In the genomic region with DNA sequence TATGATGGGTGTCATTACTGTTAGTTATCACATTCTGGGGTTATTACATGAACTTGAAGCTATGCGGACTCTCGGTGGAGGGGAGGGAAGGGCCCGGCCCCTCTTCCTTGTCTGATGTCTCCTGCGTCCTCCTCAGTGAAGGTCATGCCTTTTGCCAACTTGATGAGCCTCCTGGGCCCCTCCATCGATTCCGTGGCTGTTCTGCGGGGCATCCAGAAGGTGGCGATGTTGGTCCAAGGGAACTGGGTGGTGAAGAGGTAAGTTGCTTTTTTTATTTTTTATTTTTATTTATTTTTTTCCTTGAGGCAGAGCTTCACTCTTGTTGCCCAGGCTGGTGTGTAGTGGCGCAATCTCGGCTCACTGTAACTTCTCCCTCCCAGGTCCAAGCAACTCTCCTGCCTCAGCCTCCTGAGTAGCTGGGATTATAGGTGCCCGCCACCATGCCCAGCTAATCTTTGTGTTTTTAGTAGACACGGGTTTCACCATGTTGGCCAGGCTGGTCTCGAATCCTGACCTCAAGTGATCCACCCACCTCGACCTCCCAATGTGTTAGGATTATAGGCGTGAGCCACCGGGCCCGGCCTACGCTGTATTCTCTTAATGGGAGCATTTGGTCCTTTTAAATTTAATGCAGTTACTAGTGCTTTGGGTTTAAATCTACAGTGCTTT, we compare ENCODE assay signal across 8 cellular contexts. TPM values are rescaled to one million over a fixed set of nuclear protein-coding genes. Genes with fewer than 3 reads are reported as not detected.
A peak's percentile ranks its signal among the peaks of the same experiment; 100 is the strongest.
DNase-seq lines count a peak whose midpoint lies in the region; ATAC-seq and TF ChIP-seq lines count a peak whose summit lies in the region.

No MANE protein-coding gene starts in this region.

- H3K36me3 ChIP-seq in brain microvascular endothelial cell (replicated peaks) (peaks cover 37% of the 10 kb centered on the region), mucosa of descending colon (ENCODE audit: low read depth) (peaks cover 23% of the 10 kb centered on the region)

- peak; percentile 25 to 33 for DNase-seq in AML-193 (lab: John Stamatoyannopoulos, UW)
- DNase-seq in HEK293T (ENCODE audit: extremely low spot score), result peak; percentile 62
- peak; percentile 46 for DNase-seq in T1000 (lab: John Stamatoyannopoulos, UW)
- DNase-seq in brain microvascular endothelial cell, result peak; percentile 28
- peak in 2 of 3 donors; percentile 40 to 57 for DNase-seq in mucosa of descending colon

- peak; percentile 80 for TF ChIP-seq CTCF in brain microvascular endothelial cell (IDR thresholded peaks at IDR 0.05; ENCODE audit: low read depth, low read length, missing control alignments)
- TF ChIP-seq CTCF in mucosa of descending colon (IDR thresholded peaks at IDR 0.05), result no peak

- POLR2A ChIA-PET in HEK293T (lab: Yijun Ruan, JAX), result no interaction called here

- CTCF ChIA-PET in HEK293T (lab: Yijun Ruan, JAX), result interaction anchor here (0.6 kb wide), 1 partner anchor 1121 kb away, joined by 4 read pairs; no protein-coding TSS in a partner anchor

- intact Hi-C loops in mucosa of descending colon (cut with DNase I, micrococcal nuclease), result no loop called here

- ATAC-seq in mucosa of descending colon, result peak; percentile 34
- ATAC-seq in GM18870 (IDR thresholded peaks at IDR 0.05; ENCODE audit: unreplicated experiment), result no peak
- ATAC-seq in GM18519 (IDR thresholded peaks at IDR 0.05; ENCODE audit: low FRiP score, unreplicated experiment), result no peak
- no peak for ATAC-seq in GM19351 (IDR thresholded peaks at IDR 0.05; ENCODE audit: unreplicated experiment)

- H3K27ac ChIP-seq in brain microvascular endothelial cell, result no peak overlapping the region

- no peaks in the 10 kb centered on the region for H3K9me3 ChIP-seq in mucosa of descending colon

- in situ Hi-C loops in brain microvascular endothelial cell (cut with HindIII; ENCODE audit: low pct_ligation_motif_present, low sequenced_read_pairs), result no loop called here

- H3K27me3 ChIP-seq in brain microvascular endothelial cell (replicated peaks), result no peaks in the 10 kb centered on the region

- H3K4me3 ChIP-seq in brain microvascular endothelial cell (ENCODE audit: low read depth, low read length), result no peak overlapping the region
- no peak overlapping the region for H3K4me3 ChIP-seq in mucosa of descending colon

- H3K4me1 ChIP-seq in mucosa of descending colon (ENCODE audit: low read depth), result no peaks in the 10 kb centered on the region

TF ChIP-seq in HEK293T, 16 proteins besides CTCF, POLR2A, EP300 and RAD21:
- TF ChIP-seq FOXM1 (IDR thresholded peaks at IDR 0.05; ENCODE audit: borderline replicate concordance) (no peak), ZNF384 (IDR thresholded peaks at IDR 0.05) (no peak), ARNT (IDR thresholded peaks at IDR 0.05) (no peak), FOXA1 (IDR thresholded peaks at IDR 0.05) (no peak), CTBP1 (IDR thresholded peaks at IDR 0.05; ENCODE audit: borderline replicate concordance) (no peak), BHLHE40 (IDR thresholded peaks at IDR 0.05; ENCODE audit: borderline replicate concordance) (no peak), FOXK2 (IDR thresholded peaks at IDR 0.05) (no peak), NFRKB (IDR thresholded peaks at IDR 0.05) (no peak), LEF1 (IDR thresholded peaks at IDR 0.05; ENCODE audit: borderline replicate concordance) (no peak), L3MBTL2 (conservative IDR thresholded peaks at IDR 0.05) (no peak), SP1 (IDR thresholded peaks at IDR 0.05) (no peak), SUZ12 (IDR thresholded peaks at IDR 0.05) (no peak), TARDBP (IDR thresholded peaks at IDR 0.05) (no peak), HDGF (IDR thresholded peaks at IDR 0.05; ENCODE audit: borderline replicate concordance) (no peak), ELF4 (IDR thresholded peaks at IDR 0.05) (no peak)
- TF ChIP-seq, protein P1, sequence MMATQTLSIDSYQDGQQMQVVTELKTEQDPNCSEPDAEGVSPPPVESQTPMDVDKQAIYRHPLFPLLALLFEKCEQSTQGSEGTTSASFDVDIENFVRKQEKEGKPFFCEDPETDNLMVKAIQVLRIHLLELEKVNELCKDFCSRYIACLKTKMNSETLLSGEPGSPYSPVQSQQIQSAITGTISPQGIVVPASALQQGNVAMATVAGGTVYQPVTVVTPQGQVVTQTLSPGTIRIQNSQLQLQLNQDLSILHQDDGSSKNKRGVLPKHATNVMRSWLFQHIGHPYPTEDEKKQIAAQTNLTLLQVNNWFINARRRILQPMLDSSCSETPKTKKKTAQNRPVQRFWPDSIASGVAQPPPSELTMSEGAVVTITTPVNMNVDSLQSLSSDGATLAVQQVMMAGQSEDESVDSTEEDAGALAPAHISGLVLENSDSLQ (IDR thresholded peaks at IDR 0.05), result no peak

RNA-seq across cellular contexts. Expression of gene POLR3E, which starts 21.6 kb away (rescaled TPM):
- total RNA-seq in mucosa of descending colon, result 10 to 100 TPM; 37.7 to 54.5 (median 49.5) TPM

RNA-seq across cellular contexts. Expression of gene CDR2, which starts 55.6 kb away (rescaled TPM):
- 10 to 100 TPM; 23.8 to 30.4 (median 26.3) TPM for total RNA-seq in mucosa of descending colon
